15 cellular contexts compared by ENCODE assay signal in genomic region chr7:69438584-69438983, GRCh38.
DNase-seq lines count a peak whose midpoint lies in the region; ATAC-seq and TF ChIP-seq lines count a peak whose summit lies in the region.
"Had no signal": no experiment of that assay in that cellular context is flagged by ENCODE, and none has a peak within 500 bp of the region (broad histone marks: within the 10 kb centered on the region; RNA-seq: fewer than 3 reads in every experiment).

No MANE protein-coding gene starts in this region.

- H3K36me3 ChIP-seq in GM23338 (ENCODE audit: insufficient read depth): no peaks in the 10 kb centered on the region
- H3K36me3 ChIP-seq: HAP-1, Peyer's patch had no signal

- no peak overlapping the region for H3K4me3 ChIP-seq in GM23338
- no peak overlapping the region for H3K4me3 ChIP-seq in right cardiac atrium (ENCODE audit: low read length)
- H3K4me3 ChIP-seq: HAP-1, Peyer's patch had no signal

- no peaks in the 10 kb centered on the region for H3F3A ChIP-seq in GM23338 (replicated peaks; ENCODE audit: low read depth)

- H3K79me2 ChIP-seq in GM23338 (replicated peaks; ENCODE audit: insufficient read depth): no peaks in the 10 kb centered on the region

- H3K27ac ChIP-seq in GM23338 (ENCODE audit: low read depth) (no peak overlapping the region), right cardiac atrium (ENCODE audit: low read length) (no peak overlapping the region)
- H3K27ac ChIP-seq: Peyer's patch had no signal

- no peak overlapping the region for H3K27ac Mint-ChIP-seq in GM23338
- H3K27ac Mint-ChIP-seq in brain: peak overlapping the region; percentile 29 to 91 (median 64)

- H3K4me1 Mint-ChIP-seq in GM23338: peaks cover 5% of the 10 kb centered on the region; the same call in 1 of the 3 replicates
- peaks cover 16% of the 10 kb centered on the region for H3K4me1 Mint-ChIP-seq in brain

- no peaks in the 10 kb centered on the region for H4K20me1 ChIP-seq in GM23338 (replicated peaks; ENCODE audit: insufficient read depth)

- no peak for ATAC-seq in GM23338
- peak; percentile 50 to 63 for ATAC-seq in right cardiac atrium
- peak; percentile 46 for ATAC-seq in sciatic nerve
- ATAC-seq in GM18867 (IDR thresholded peaks at IDR 0.05; ENCODE audit: unreplicated experiment): no peak
- no peak for ATAC-seq in GM18520 (IDR thresholded peaks at IDR 0.05; ENCODE audit: unreplicated experiment)

- no peak overlapping the region for H3K4me3 Mint-ChIP-seq in GM23338
- H3K4me3 Mint-ChIP-seq in brain: peak overlapping the region in 2 of 5 experiments; percentile 23 to 38

- intact Hi-C loops in right cardiac atrium (cut with DNase I): no loop called here
- intact Hi-C loops in sciatic nerve (cut with DNase I): no loop called here

- H3K27me3 ChIP-seq in GM23338 (ENCODE audit: insufficient read depth) (no peaks in the 10 kb centered on the region), right cardiac atrium (ENCODE audit: control insufficient read depth, insufficient read depth) (no peaks in the 10 kb centered on the region)
- H3K27me3 ChIP-seq: Peyer's patch had no signal

- H3K9me3 ChIP-seq in right cardiac atrium (ENCODE audit: control insufficient read depth, low read length): no peaks in the 10 kb centered on the region
- H3K9me3 ChIP-seq: HAP-1, Peyer's patch had no signal

- no peaks in the 10 kb centered on the region for H3K9me2 ChIP-seq in GM23338 (ENCODE audit: insufficient read depth)

- H3K36me3 Mint-ChIP-seq in GM23338 (ENCODE audit: low read depth) (no peaks in the 10 kb centered on the region), brain (no peaks in the 10 kb centered on the region)

- H3K4me1 ChIP-seq in GM23338 (ENCODE audit: insufficient read depth) (no peaks in the 10 kb centered on the region), right cardiac atrium (ENCODE audit: control insufficient read depth, insufficient read depth, low read length) (no peaks in the 10 kb centered on the region)
- H3K4me1 ChIP-seq: HAP-1, Peyer's patch had no signal

- H3K9me3 Mint-ChIP-seq in GM23338 (no peaks in the 10 kb centered on the region), brain (peaks cover 0 to 9% (median 2%) of the 10 kb centered on the region in 5 experiments)

- peak overlapping the region; percentile 80; the same call in 1 of the 2 replicates for H2AFZ ChIP-seq in GM23338

- DNase-seq in GM23338 (ENCODE audit: low spot score) (no peak), right cardiac atrium (no peak), sciatic nerve (ENCODE audit: low spot score) (no peak), DMS79 (lab: John Stamatoyannopoulos, UW) (no peak)
- DNase-seq: C1 segment of cervical spinal cord, DMS153, MM.1S, NCI-H1105, NCI-H1930, NCI-H510A, Peyer's patch had no signal

- 39% methylated on average over 6 of the region's 6 CpGs for WGBS in right cardiac atrium

- H3K27me3 Mint-ChIP-seq in GM23338 (ENCODE audit: insufficient read depth, low read depth, poor library complexity): peaks cover 12% of the 10 kb centered on the region
- peaks cover 3% of the 10 kb centered on the region for H3K27me3 Mint-ChIP-seq in brain

- no peak overlapping the region for H3K4me2 ChIP-seq in GM23338

- TF ChIP-seq CTCF in GM23338 (conservative IDR thresholded peaks at IDR 0.05; ENCODE audit: low read depth in 2 of 2) (no peak), brain (conservative IDR thresholded peaks at IDR 0.05) (no peak)

TF ChIP-seq in GM23338, 12 proteins besides CTCF, POLR2A, EP300 and RAD21 (continues in another document):
- TF ChIP-seq ZNF114 (CRISPR knock-in tag; IDR thresholded peaks at IDR 0.05): no peak
- no peak for TF ChIP-seq ETS1 (IDR thresholded peaks at IDR 0.05)
- no peak for TF ChIP-seq JUNB (IDR thresholded peaks at IDR 0.05; ENCODE audit: unreplicated experiment)
- no peak for TF ChIP-seq REST (IDR thresholded peaks at IDR 0.05; ENCODE audit: unreplicated experiment)

Comparison
In these comparisons a context has a peak if more than half of its experiments do, and no peak if none do; other contexts are left out.
1. ATAC-seq: peak in right cardiac atrium (2 of 2) and sciatic nerve (single experiment); none in GM23338 (single experiment), GM18867 (single experiment) and GM18520 (single experiment).